ENCODE assay signal across 1 cellular context in the genomic region with DNA sequence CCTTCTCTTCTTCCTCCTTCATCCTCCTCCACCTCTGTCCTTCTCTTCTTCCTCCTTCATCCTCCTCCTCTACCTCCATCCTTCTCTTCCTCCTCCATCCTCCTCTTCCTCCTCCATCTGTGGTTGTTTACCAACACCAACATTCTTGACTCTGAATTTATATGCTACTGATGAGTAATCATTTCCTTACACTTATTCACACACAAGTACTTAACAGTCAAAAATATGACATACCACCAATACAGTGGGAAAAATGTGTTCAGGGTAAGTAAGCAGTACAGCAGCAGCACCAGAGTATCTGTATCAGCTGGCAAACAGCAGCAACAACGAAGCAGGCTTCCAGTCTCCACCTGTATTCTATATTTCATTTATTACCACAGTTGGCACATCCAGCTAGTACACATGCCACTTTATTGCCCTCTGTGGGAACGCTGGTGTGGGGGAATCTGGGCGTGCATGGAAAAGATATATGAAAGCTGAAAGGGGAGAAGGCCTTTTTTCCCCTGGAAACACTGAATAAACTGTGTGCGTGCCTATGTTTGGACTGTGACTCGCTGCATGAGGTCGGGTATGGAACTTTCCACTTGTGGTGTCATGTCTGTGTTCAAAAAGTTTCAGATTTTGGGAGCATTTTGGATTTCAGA.
TF ChIP-seq lines count a peak whose summit lies in the region.

No MANE protein-coding gene starts in this region.

TF ChIP-seq in HepG2, 621 proteins besides CTCF, POLR2A, EP300 and RAD21 (continues in another document):
- no peak for TF ChIP-seq ZNF550 (CRISPR knock-in tag; IDR thresholded peaks at IDR 0.05; ENCODE audit: borderline replicate concordance)
- TF ChIP-seq PHF20 (CRISPR knock-in tag; IDR thresholded peaks at IDR 0.05), result no peak
- no peak for TF ChIP-seq ZNF451 (CRISPR knock-in tag; IDR thresholded peaks at IDR 0.05)
- TF ChIP-seq MZF1 (CRISPR knock-in tag; IDR thresholded peaks at IDR 0.05; ENCODE audit: borderline replicate concordance), result no peak
- no peak for TF ChIP-seq SNRNP70 (IDR thresholded peaks at IDR 0.05; ENCODE audit: low read depth, low read length)
- TF ChIP-seq ZNF260 (CRISPR knock-in tag; IDR thresholded peaks at IDR 0.05; ENCODE audit: borderline replicate concordance, low read depth), result no peak
- TF ChIP-seq, protein P1, sequence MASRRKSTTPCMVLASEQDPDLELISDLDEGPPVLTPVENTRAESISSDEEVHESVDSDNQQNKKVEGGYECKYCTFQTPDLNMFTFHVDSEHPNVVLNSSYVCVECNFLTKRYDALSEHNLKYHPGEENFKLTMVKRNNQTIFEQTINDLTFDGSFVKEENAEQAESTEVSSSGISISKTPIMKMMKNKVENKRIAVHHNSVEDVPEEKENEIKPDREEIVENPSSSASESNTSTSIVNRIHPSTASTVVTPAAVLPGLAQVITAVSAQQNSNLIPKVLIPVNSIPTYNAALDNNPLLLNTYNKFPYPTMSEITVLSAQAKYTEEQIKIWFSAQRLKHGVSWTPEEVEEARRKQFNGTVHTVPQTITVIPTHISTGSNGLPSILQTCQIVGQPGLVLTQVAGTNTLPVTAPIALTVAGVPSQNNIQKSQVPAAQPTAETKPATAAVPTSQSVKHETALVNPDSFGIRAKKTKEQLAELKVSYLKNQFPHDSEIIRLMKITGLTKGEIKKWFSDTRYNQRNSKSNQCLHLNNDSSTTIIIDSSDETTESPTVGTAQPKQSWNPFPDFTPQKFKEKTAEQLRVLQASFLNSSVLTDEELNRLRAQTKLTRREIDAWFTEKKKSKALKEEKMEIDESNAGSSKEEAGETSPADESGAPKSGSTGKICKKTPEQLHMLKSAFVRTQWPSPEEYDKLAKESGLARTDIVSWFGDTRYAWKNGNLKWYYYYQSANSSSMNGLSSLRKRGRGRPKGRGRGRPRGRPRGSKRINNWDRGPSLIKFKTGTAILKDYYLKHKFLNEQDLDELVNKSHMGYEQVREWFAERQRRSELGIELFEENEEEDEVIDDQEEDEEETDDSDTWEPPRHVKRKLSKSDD (CRISPR knock-in tag; IDR thresholded peaks at IDR 0.05; ENCODE audit: low read depth), result no peak
- no peak for TF ChIP-seq GATAD1 (CRISPR knock-in tag; IDR thresholded peaks at IDR 0.05)
- no peak for TF ChIP-seq CENPT (CRISPR knock-in tag; IDR thresholded peaks at IDR 0.05; ENCODE audit: low read depth)
- TF ChIP-seq CCDC6 (CRISPR knock-in tag; IDR thresholded peaks at IDR 0.05), result 0 out of 2 replicates have a peak, but pooled peaks have one; percentile 36
- no peak for TF ChIP-seq CBX5 (CRISPR knock-in tag; IDR thresholded peaks at IDR 0.05; ENCODE audit: borderline replicate concordance)
- TF ChIP-seq ZNF768 (CRISPR knock-in tag; IDR thresholded peaks at IDR 0.05), result no peak
- no peak for TF ChIP-seq GABPA (IDR thresholded peaks at IDR 0.05; ENCODE audit: low read depth, low read length)
- no peak for TF ChIP-seq GABPA (CRISPR knock-in tag; IDR thresholded peaks at IDR 0.05; ENCODE audit: low read depth)
- TF ChIP-seq, protein P2, sequence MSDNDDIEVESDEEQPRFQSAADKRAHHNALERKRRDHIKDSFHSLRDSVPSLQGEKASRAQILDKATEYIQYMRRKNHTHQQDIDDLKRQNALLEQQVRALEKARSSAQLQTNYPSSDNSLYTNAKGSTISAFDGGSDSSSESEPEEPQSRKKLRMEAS (IDR thresholded peaks at IDR 0.05), result 0 out of 2 replicates have a peak, but pooled peaks have one; percentile 15
- TF ChIP-seq ZNF3 (CRISPR knock-in tag; IDR thresholded peaks at IDR 0.05), result no peak
- TF ChIP-seq ZBTB21 (CRISPR knock-in tag; IDR thresholded peaks at IDR 0.05), result no peak
- TF ChIP-seq ZNF10 (CRISPR knock-in tag; IDR thresholded peaks at IDR 0.05; ENCODE audit: borderline replicate concordance, low read depth), result no peak
- no peak for TF ChIP-seq ZNF562 (CRISPR knock-in tag; IDR thresholded peaks at IDR 0.05; ENCODE audit: borderline replicate concordance)
- TF ChIP-seq ZZZ3 (CRISPR knock-in tag; IDR thresholded peaks at IDR 0.05; ENCODE audit: borderline replicate concordance), result no peak
- TF ChIP-seq POLR2G (IDR thresholded peaks at IDR 0.05; ENCODE audit: low read depth, low read length), result no peak
- TF ChIP-seq, protein P3, sequence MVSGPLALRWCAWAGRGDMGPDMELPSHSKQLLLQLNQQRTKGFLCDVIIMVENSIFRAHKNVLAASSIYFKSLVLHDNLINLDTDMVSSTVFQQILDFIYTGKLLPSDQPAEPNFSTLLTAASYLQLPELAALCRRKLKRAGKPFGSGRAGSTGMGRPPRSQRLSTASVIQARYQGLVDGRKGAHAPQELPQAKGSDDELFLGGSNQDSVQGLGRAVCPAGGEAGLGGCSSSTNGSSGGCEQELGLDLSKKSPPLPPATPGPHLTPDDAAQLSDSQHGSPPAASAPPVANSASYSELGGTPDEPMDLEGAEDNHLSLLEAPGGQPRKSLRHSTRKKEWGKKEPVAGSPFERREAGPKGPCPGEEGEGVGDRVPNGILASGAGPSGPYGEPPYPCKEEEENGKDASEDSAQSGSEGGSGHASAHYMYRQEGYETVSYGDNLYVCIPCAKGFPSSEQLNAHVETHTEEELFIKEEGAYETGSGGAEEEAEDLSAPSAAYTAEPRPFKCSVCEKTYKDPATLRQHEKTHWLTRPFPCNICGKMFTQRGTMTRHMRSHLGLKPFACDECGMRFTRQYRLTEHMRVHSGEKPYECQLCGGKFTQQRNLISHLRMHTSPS (CRISPR knock-in tag; IDR thresholded peaks at IDR 0.05; ENCODE audit: low read depth), result no peak
- TF ChIP-seq, protein P4, sequence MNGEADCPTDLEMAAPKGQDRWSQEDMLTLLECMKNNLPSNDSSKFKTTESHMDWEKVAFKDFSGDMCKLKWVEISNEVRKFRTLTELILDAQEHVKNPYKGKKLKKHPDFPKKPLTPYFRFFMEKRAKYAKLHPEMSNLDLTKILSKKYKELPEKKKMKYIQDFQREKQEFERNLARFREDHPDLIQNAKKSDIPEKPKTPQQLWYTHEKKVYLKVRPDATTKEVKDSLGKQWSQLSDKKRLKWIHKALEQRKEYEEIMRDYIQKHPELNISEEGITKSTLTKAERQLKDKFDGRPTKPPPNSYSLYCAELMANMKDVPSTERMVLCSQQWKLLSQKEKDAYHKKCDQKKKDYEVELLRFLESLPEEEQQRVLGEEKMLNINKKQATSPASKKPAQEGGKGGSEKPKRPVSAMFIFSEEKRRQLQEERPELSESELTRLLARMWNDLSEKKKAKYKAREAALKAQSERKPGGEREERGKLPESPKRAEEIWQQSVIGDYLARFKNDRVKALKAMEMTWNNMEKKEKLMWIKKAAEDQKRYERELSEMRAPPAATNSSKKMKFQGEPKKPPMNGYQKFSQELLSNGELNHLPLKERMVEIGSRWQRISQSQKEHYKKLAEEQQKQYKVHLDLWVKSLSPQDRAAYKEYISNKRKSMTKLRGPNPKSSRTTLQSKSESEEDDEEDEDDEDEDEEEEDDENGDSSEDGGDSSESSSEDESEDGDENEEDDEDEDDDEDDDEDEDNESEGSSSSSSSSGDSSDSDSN (CRISPR knock-in tag; IDR thresholded peaks at IDR 0.05), result no peak
- no peak; the same call in 2 of the 3 replicates for TF ChIP-seq MXI1 (IDR thresholded peaks at IDR 0.05; ENCODE audit: borderline replicate concordance, low read depth, low read length)
- TF ChIP-seq, protein P5, sequence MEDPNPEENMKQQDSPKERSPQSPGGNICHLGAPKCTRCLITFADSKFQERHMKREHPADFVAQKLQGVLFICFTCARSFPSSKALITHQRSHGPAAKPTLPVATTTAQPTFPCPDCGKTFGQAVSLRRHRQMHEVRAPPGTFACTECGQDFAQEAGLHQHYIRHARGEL (CRISPR knock-in tag; IDR thresholded peaks at IDR 0.05), result no peak
- peak; percentile 43 for TF ChIP-seq PRPF4 (IDR thresholded peaks at IDR 0.05; ENCODE audit: low read depth, low read length, poor library complexity, severe bottlenecking)
- TF ChIP-seq, protein P6, sequence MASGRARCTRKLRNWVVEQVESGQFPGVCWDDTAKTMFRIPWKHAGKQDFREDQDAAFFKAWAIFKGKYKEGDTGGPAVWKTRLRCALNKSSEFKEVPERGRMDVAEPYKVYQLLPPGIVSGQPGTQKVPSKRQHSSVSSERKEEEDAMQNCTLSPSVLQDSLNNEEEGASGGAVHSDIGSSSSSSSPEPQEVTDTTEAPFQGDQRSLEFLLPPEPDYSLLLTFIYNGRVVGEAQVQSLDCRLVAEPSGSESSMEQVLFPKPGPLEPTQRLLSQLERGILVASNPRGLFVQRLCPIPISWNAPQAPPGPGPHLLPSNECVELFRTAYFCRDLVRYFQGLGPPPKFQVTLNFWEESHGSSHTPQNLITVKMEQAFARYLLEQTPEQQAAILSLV (CRISPR knock-in tag; IDR thresholded peaks at IDR 0.05; ENCODE audit: borderline replicate concordance), result no peak
- TF ChIP-seq, protein P7, sequence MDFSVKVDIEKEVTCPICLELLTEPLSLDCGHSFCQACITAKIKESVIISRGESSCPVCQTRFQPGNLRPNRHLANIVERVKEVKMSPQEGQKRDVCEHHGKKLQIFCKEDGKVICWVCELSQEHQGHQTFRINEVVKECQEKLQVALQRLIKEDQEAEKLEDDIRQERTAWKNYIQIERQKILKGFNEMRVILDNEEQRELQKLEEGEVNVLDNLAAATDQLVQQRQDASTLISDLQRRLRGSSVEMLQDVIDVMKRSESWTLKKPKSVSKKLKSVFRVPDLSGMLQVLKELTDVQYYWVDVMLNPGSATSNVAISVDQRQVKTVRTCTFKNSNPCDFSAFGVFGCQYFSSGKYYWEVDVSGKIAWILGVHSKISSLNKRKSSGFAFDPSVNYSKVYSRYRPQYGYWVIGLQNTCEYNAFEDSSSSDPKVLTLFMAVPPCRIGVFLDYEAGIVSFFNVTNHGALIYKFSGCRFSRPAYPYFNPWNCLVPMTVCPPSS (IDR thresholded peaks at IDR 0.05), result no peak
- no peak for TF ChIP-seq MBNL3 (CRISPR knock-in tag; conservative IDR thresholded peaks at IDR 0.05)
- TF ChIP-seq ZFP36L2 (CRISPR knock-in tag; IDR thresholded peaks at IDR 0.05), result no peak
- TF ChIP-seq, protein P8, sequence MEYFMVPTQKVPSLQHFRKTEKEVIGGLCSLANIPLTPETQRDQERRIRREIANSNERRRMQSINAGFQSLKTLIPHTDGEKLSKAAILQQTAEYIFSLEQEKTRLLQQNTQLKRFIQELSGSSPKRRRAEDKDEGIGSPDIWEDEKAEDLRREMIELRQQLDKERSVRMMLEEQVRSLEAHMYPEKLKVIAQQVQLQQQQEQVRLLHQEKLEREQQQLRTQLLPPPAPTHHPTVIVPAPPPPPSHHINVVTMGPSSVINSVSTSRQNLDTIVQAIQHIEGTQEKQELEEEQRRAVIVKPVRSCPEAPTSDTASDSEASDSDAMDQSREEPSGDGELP (IDR thresholded peaks at IDR 0.05; ENCODE audit: borderline replicate concordance, low read depth), result no peak
- no peak for TF ChIP-seq KDM1A (CRISPR knock-in tag; IDR thresholded peaks at IDR 0.05)
- TF ChIP-seq SAP130 (CRISPR knock-in tag; IDR thresholded peaks at IDR 0.05; ENCODE audit: low read depth), result peak; percentile 29; the same call in 1 of the 2 replicates
- no peak for TF ChIP-seq SOX13 (IDR thresholded peaks at IDR 0.05)
- no peak for TF ChIP-seq SOX13 (CRISPR knock-in tag; conservative IDR thresholded peaks at IDR 0.05 in 1 of 2, IDR thresholded peaks at IDR 0.05 in 1 of 2)
- no peak for TF ChIP-seq HOXA3 (CRISPR knock-in tag; IDR thresholded peaks at IDR 0.05)
- TF ChIP-seq, protein P9, sequence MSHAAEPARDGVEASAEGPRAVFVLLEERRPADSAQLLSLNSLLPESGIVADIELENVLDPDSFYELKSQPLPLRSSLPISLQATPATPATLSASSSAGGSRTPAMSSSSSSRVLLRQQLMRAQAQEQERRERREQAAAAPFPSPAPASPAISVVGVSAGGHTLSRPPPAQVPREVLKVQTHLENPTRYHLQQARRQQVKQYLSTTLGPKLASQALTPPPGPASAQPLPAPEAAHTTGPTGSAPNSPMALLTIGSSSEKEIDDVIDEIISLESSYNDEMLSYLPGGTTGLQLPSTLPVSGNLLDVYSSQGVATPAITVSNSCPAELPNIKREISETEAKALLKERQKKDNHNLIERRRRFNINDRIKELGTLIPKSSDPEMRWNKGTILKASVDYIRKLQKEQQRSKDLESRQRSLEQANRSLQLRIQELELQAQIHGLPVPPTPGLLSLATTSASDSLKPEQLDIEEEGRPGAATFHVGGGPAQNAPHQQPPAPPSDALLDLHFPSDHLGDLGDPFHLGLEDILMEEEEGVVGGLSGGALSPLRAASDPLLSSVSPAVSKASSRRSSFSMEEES (CRISPR knock-in tag; IDR thresholded peaks at IDR 0.05), result no peak
- TF ChIP-seq MEIS2 (CRISPR knock-in tag; IDR thresholded peaks at IDR 0.05), result no peak
- TF ChIP-seq JDP2 (CRISPR knock-in tag; IDR thresholded peaks at IDR 0.05; ENCODE audit: borderline replicate concordance), result no peak
- TF ChIP-seq, protein P10, sequence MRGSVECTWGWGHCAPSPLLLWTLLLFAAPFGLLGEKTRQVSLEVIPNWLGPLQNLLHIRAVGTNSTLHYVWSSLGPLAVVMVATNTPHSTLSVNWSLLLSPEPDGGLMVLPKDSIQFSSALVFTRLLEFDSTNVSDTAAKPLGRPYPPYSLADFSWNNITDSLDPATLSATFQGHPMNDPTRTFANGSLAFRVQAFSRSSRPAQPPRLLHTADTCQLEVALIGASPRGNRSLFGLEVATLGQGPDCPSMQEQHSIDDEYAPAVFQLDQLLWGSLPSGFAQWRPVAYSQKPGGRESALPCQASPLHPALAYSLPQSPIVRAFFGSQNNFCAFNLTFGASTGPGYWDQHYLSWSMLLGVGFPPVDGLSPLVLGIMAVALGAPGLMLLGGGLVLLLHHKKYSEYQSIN (CRISPR knock-in tag; IDR thresholded peaks at IDR 0.05; ENCODE audit: borderline replicate concordance), result no peak
- peak; percentile 55; the same call in 1 of the 2 replicates for TF ChIP-seq FOSL1 (CRISPR knock-in tag; IDR thresholded peaks at IDR 0.05; ENCODE audit: borderline replicate concordance)
- TF ChIP-seq ZNF878 (CRISPR knock-in tag; IDR thresholded peaks at IDR 0.05), result 0 out of 2 replicates have a peak, but pooled peaks have one; percentile 34
- TF ChIP-seq, protein P11, sequence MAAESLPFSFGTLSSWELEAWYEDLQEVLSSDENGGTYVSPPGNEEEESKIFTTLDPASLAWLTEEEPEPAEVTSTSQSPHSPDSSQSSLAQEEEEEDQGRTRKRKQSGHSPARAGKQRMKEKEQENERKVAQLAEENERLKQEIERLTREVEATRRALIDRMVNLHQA (CRISPR knock-in tag; IDR thresholded peaks at IDR 0.05), result no peak
- TF ChIP-seq BRCA1 (CRISPR knock-in tag; IDR thresholded peaks at IDR 0.05), result no peak
- TF ChIP-seq ZNF33B (CRISPR knock-in tag; IDR thresholded peaks at IDR 0.05), result no peak
- TF ChIP-seq NFIB (CRISPR knock-in tag; IDR thresholded peaks at IDR 0.05; ENCODE audit: borderline replicate concordance), result no peak
- TF ChIP-seq, protein P12, sequence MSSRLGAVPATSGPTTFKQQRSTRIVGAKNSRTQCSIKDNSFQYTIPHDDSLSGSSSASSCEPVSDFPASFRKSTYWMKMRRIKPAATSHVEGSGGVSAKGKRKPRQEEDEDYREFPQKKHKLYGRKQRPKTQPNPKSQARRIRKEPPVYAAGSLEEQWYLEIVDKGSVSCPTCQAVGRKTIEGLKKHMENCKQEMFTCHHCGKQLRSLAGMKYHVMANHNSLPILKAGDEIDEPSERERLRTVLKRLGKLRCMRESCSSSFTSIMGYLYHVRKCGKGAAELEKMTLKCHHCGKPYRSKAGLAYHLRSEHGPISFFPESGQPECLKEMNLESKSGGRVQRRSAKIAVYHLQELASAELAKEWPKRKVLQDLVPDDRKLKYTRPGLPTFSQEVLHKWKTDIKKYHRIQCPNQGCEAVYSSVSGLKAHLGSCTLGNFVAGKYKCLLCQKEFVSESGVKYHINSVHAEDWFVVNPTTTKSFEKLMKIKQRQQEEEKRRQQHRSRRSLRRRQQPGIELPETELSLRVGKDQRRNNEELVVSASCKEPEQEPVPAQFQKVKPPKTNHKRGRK (CRISPR knock-in tag; IDR thresholded peaks at IDR 0.05), result 0 out of 2 replicates have a peak, but pooled peaks have one; percentile 60
- peak; percentile 60; the same call in 1 of the 2 replicates for TF ChIP-seq ZBTB38 (CRISPR knock-in tag; IDR thresholded peaks at IDR 0.05)
- TF ChIP-seq ZNF496 (CRISPR knock-in tag; IDR thresholded peaks at IDR 0.05; ENCODE audit: insufficient replicate concordance), result no peak
- peak; percentile 83 for TF ChIP-seq FOSL2 (CRISPR knock-in tag; IDR thresholded peaks at IDR 0.05)
